In genomic region chr4:128454281-128455075, GRCh38 we compare ENCODE assay signal across 8 cellular contexts.
DNase-seq lines count a peak whose midpoint lies in the region; ATAC-seq and TF ChIP-seq lines count a peak whose summit lies in the region.

No MANE protein-coding gene starts in this region.

- no peaks in the 10 kb centered on the region for H3K9me3 ChIP-seq in SJCRH30 (replicated peaks)
- H3K9me3 ChIP-seq in vagina = no peaks in the 10 kb centered on the region

- H3K27me3 ChIP-seq in SJCRH30 = no peaks in the 10 kb centered on the region
- no peaks in the 10 kb centered on the region for H3K27me3 ChIP-seq in vagina

- no peaks in the 10 kb centered on the region for H3K36me3 ChIP-seq in SJCRH30
- no peaks in the 10 kb centered on the region for H3K36me3 ChIP-seq in vagina

- TF ChIP-seq CTCF in GM12873 (IDR thresholded peaks at IDR 0.05; ENCODE audit: insufficient read depth, low read depth, low read length, missing control alignments) (peak; percentile 88), vagina (IDR thresholded peaks at IDR 0.05) (peak; percentile 45 to 67 (median 58))

- ATAC-seq in HG02588 (IDR thresholded peaks at IDR 0.05; ENCODE audit: unreplicated experiment) = peak; percentile 98

- H3K4me1 ChIP-seq in SJCRH30 (peaks cover 15% of the 10 kb centered on the region), vagina (peaks cover 10% of the 10 kb centered on the region)

- H3K27ac ChIP-seq in SJCRH30 (peak overlapping the region; percentile 61), vagina (peak overlapping the region; percentile 9)

- intact Hi-C loops in vagina (cut with DNase I) = loop anchor here (10.0 kb wide), 2 partner anchors 380 to 410 kb away; no protein-coding TSS in a partner anchor

- H3K4me3 ChIP-seq in SJCRH30 (peak overlapping the region; percentile 14), vagina (no peak overlapping the region)

- no peak for TF ChIP-seq POLR2A in vagina (IDR thresholded peaks at IDR 0.05)

- peak; percentile 82 for DNase-seq in NAMALWA (ENCODE audit: low spot score)
- DNase-seq in SJCRH30 = peak; percentile 91 to 94
- DNase-seq in activated naive CD4-positive, alpha-beta T cell treated with Interleukin-2 at 50 U/mL for 16 hours = peak; percentile 54
- DNase-seq in glomerular endothelial cell (ENCODE audit: extremely low read depth, low read depth, low spot score) = peak; percentile 72
- peak; percentile 75 for DNase-seq in pons (ENCODE audit: low spot score)
- peak in 1 of 2 donors; percentile 96 for DNase-seq in vagina (ENCODE audit: extremely low spot score in 2 of 2)
